ENCODE assay signal across 29 cellular contexts in the genomic region with DNA sequence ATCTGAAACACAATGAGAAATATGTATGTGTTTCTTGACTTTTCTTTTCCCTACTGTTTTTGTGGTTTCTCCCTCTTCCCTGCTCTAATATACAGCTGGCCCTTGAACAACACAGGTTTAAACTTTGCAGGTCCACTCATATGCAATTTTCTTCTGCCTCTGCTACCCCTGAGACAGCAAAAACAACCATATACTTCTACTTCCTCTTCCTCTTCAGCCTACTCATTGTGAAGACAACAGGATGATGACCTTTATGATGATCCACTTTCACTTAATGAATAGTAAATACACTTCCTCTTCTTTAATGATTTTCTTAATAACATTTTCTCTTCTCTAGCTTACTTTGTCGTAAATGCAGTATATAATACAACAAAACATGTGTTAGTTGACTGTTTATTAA. TPM values are rescaled to one million over a fixed set of nuclear protein-coding genes. Genes with fewer than 3 reads are reported as not detected.
"Had no signal": no experiment of that assay in that cellular context is flagged by ENCODE, and none has a peak within 500 bp of the region (broad histone marks: within the 10 kb centered on the region; RNA-seq: fewer than 3 reads in every experiment).

No MANE protein-coding gene starts in this region.

- FAIRE-seq: colon, endometrium had no signal

- H3K27me3 ChIP-seq: adrenal gland, body of pancreas, esophagus squamous epithelium, heart right ventricle, neutrophil, ovary, right lobe of liver, testis, transverse colon, vagina had no signal

- H3K36me3 ChIP-seq: adrenal gland, esophagus squamous epithelium, heart right ventricle, neutrophil, ovary, right lobe of liver, transverse colon, vagina had no signal

- H3K9me3 ChIP-seq: adrenal gland, body of pancreas, esophagus squamous epithelium, heart right ventricle, neutrophil, ovary, right lobe of liver, testis, transverse colon, vagina had no signal

- H3K27ac ChIP-seq: adrenal gland, body of pancreas, epithelial cell of prostate, esophagus squamous epithelium, heart right ventricle, neutrophil, ovary, right lobe of liver, testis, transverse colon, vagina had no signal

- H3K4me1 ChIP-seq: adrenal gland, esophagus squamous epithelium, heart right ventricle, right lobe of liver, testis, vagina had no signal

- H3K4me3 ChIP-seq: adrenal gland, body of pancreas, esophagus squamous epithelium, heart right ventricle, ovary, right lobe of liver, testis, transverse colon, vagina had no signal

- DNase-seq: activated CD4-positive, alpha-beta T cell treated with anti-CD3 and anti-CD28 coated beads for 36 hours; activated CD4-positive, alpha-beta T cell treated with anti-CD3 and anti-CD28 coated beads, Interleukin-2, amount 50 U/mL, for 4 hours; activated CD4-positive, CD25-positive, alpha-beta regulatory T cell; activated effector memory CD4-positive, alpha-beta T cell treated with Interleukin-2 at 50 U/mL for 16 hours; activated naive CD4-positive, alpha-beta T cell treated with anti-CD3 and anti-CD28 coated beads for 36 hours; activated naive CD8-positive, alpha-beta T cell treated with anti-CD3 and anti-CD28 coated beads for 36 hours; activated T-cell treated with anti-CD3 and anti-CD28 coated beads for 4 hours; adrenal gland; aorta; body of pancreas; dermis blood vessel endothelial cell; effector CD4-positive, alpha-beta T cell; esophagus squamous epithelium; foreskin melanocyte; heart right ventricle; naive B cell; nephron progenitor cell; ovary; right lobe of liver; stimulated activated CD4-positive, alpha-beta T cell treated with anti-CD3 and anti-CD28 coated beads, Interleukin-2, amount 100 ng/mL, for 48 hours; stimulated activated naive CD4-positive, alpha-beta T cell treated with Interleukin-2 at 50 U/mL for 16 hours; T-helper 9 cell; testis; transverse colon had no signal

- ATAC-seq: activated CD4-positive, alpha-beta T cell treated with anti-CD3 and anti-CD28 coated beads for 36 hours; body of pancreas; heart right ventricle; right lobe of liver had no signal

RNA-seq across cellular contexts. Expression of gene DGKB, which starts 35.0 kb away (rescaled TPM):
- polyA plus RNA-seq: aorta had no signal
